Comparison of ENCODE assay signal across 9 cellular contexts in genomic region chrX:110852180-110852579, GRCh38. TPM values are rescaled to one million over a fixed set of nuclear protein-coding genes. Genes with fewer than 3 reads are reported as not detected.
DNase-seq lines count a peak whose midpoint lies in the region; ATAC-seq, FAIRE-seq and TF ChIP-seq lines count a peak whose summit lies in the region.
"Had no signal": no experiment of that assay in that cellular context is flagged by ENCODE, and none has a peak within 500 bp of the region (broad histone marks: within the 10 kb centered on the region; RNA-seq: fewer than 3 reads in every experiment).

No MANE protein-coding gene starts in this region.

- no peak for TF ChIP-seq POLR2A in HepG2 (IDR thresholded peaks at IDR 0.05; ENCODE audit: insufficient read depth in 1 of 2, low read depth in 2 of 2, low read length in 2 of 2)
- TF ChIP-seq POLR2A in vagina (IDR thresholded peaks at IDR 0.05) = no peak

- intact Hi-C loops in HepG2 (cut with micrococcal nuclease; ENCODE audit: unreplicated experiment) (no loop called here), head of caudate nucleus (cut with DNase I) (no loop called here), vagina (cut with DNase I) (no loop called here)

- no peak overlapping the region for H3K9ac ChIP-seq in HepG2 (ENCODE audit: insufficient read depth, low read depth, low read length)

- TF ChIP-seq CTCF in HepG2 (CRISPR knock-in tag; IDR thresholded peaks at IDR 0.05) (peak; percentile 42), vagina (IDR thresholded peaks at IDR 0.05) (no peak)

- no peak overlapping the region for H3K27ac ChIP-seq in HepG2 (ENCODE audit: extremely low read length, insufficient read depth, low read length)
- no peak overlapping the region for H3K27ac ChIP-seq in vagina
- H3K27ac ChIP-seq: SJSA1 had no signal

- TF ChIP-seq EP300 in HepG2 (IDR thresholded peaks at IDR 0.05; ENCODE audit: low read depth in 2 of 2, low read length in 2 of 2) (no peak), HepG2 (CRISPR knock-in tag; IDR thresholded peaks at IDR 0.05; ENCODE audit: borderline replicate concordance) (no peak)

- H3K36me3 ChIP-seq in HepG2 (replicated peaks in 1 of 2; ENCODE audit: control insufficient read depth in 1 of 2, insufficient read depth in 2 of 2, low read length in 2 of 2) (no peaks in the 10 kb centered on the region), vagina (no peaks in the 10 kb centered on the region)
- H3K36me3 ChIP-seq: SJSA1 had no signal

- H2AFZ ChIP-seq in HepG2 (ENCODE audit: low read length) = no peak overlapping the region

- H4K20me1 ChIP-seq in HepG2 (ENCODE audit: insufficient read depth, low read length) = no peaks in the 10 kb centered on the region

- CTCF ChIA-PET in HEK293T (lab: Yijun Ruan, JAX) = interaction anchor here (0.5 to 0.6 kb wide), 2 partner anchors 18 to 40 kb away, joined by 3 read pairs; no protein-coding TSS in a partner anchor
- CTCF ChIA-PET in HepG2 (lab: Yijun Ruan, JAX; ENCODE audit: low intra/inter-chr PET ratio, low total read pairs) = no interaction called here

- TF ChIP-seq RAD21 in HepG2 (CRISPR knock-in tag; IDR thresholded peaks at IDR 0.05) = no peak

- 25% methylated on average over 4 of the region's 4 CpGs for WGBS in HepG2 (ENCODE audit: low lambda C conversion rate)

- POLR2A ChIA-PET in HEK293T (lab: Yijun Ruan, JAX) (no interaction called here), HepG2 (lab: Yijun Ruan, JAX) (no interaction called here)

- H3K4me1 ChIP-seq in HepG2 (ENCODE audit: insufficient read depth, low read length) (no peaks in the 10 kb centered on the region), vagina (no peaks in the 10 kb centered on the region)
- H3K4me1 ChIP-seq: SJSA1 had no signal

- H3K4me3 ChIP-seq in HepG2 (replicated peaks in 1 of 3; ENCODE audit: insufficient read depth in 1 of 3, low read depth in 2 of 3, low read length in 3 of 3) (no peak overlapping the region), vagina (no peak overlapping the region)
- H3K4me3 ChIP-seq: SJSA1 had no signal

- BruUV-seq in HepG2 (replicated peaks; lab: Mats Ljungman, UMichigan) = no TSS peak

- no peaks in the 10 kb centered on the region for H3K79me2 ChIP-seq in HepG2 (ENCODE audit: insufficient read depth, low read length)

- H3K4me2 ChIP-seq in HepG2 (ENCODE audit: low read depth, low read length) = no peak overlapping the region

- FAIRE-seq in HepG2 (lab: Jason Lieb, UNC) = no peak

- no peaks in the 10 kb centered on the region for H3K9me3 ChIP-seq in HepG2 (ENCODE audit: low read length)
- no peaks in the 10 kb centered on the region for H3K9me3 ChIP-seq in vagina
- H3K9me3 ChIP-seq: SJSA1 had no signal

- ATAC-seq in HepG2 (peak; percentile 41; the same call in 1 of the 3 replicates), HG03571 (IDR thresholded peaks at IDR 0.05; ENCODE audit: unreplicated experiment) (no peak)

- in situ Hi-C loops in HepG2 (cut with HindIII; ENCODE audit: extremely low pct_ligation_motif_present, low pct_unique_long_range_greater_than_20kb) = loop anchor here (10.0 kb wide), 1 partner anchor 407 kb away; no protein-coding TSS in a partner anchor

- H3K27me3 ChIP-seq in HepG2 (ENCODE audit: control insufficient read depth in 1 of 2, insufficient read depth in 2 of 2, low read length in 2 of 2) = no peaks in the 10 kb centered on the region
- no peaks in the 10 kb centered on the region for H3K27me3 ChIP-seq in vagina
- H3K27me3 ChIP-seq: SJSA1 had no signal

- DNase-seq in ELR (ENCODE audit: low read depth) (peak; percentile 53), HEK293T (ENCODE audit: extremely low spot score) (peak; percentile 58), SW480 (ENCODE audit: low spot score) (peak; percentile 2), HepG2 (ENCODE audit: low spot score) (no peak), head of caudate nucleus (no peak), NCI-H226 (no peak), vagina (ENCODE audit: extremely low spot score in 2 of 2) (no peak)

TF ChIP-seq in HEK293T, 16 proteins besides CTCF, POLR2A, EP300 and RAD21:
- TF ChIP-seq NFRKB (IDR thresholded peaks at IDR 0.05) (no peak), FOXA1 (IDR thresholded peaks at IDR 0.05) (no peak), LEF1 (IDR thresholded peaks at IDR 0.05; ENCODE audit: borderline replicate concordance) (no peak), PKNOX1 (IDR thresholded peaks at IDR 0.05) (no peak), SP1 (IDR thresholded peaks at IDR 0.05) (no peak), ELF4 (IDR thresholded peaks at IDR 0.05) (no peak), BHLHE40 (IDR thresholded peaks at IDR 0.05; ENCODE audit: borderline replicate concordance) (no peak), ZNF384 (IDR thresholded peaks at IDR 0.05) (no peak), TARDBP (IDR thresholded peaks at IDR 0.05) (no peak), FOXM1 (IDR thresholded peaks at IDR 0.05; ENCODE audit: borderline replicate concordance) (no peak), CTBP1 (IDR thresholded peaks at IDR 0.05; ENCODE audit: borderline replicate concordance) (no peak), L3MBTL2 (conservative IDR thresholded peaks at IDR 0.05) (no peak), ARNT (IDR thresholded peaks at IDR 0.05) (no peak), HDGF (IDR thresholded peaks at IDR 0.05; ENCODE audit: borderline replicate concordance) (no peak), FOXK2 (IDR thresholded peaks at IDR 0.05) (no peak), SUZ12 (IDR thresholded peaks at IDR 0.05) (no peak)

TF ChIP-seq in HepG2, 621 proteins besides CTCF, POLR2A, EP300 and RAD21:
- TF ChIP-seq RFX3 (CRISPR knock-in tag; IDR thresholded peaks at IDR 0.05) (no peak), KLF12 (CRISPR knock-in tag; IDR thresholded peaks at IDR 0.05; ENCODE audit: borderline replicate concordance) (no peak), BRCA1 (CRISPR knock-in tag; IDR thresholded peaks at IDR 0.05) (no peak), NONO (IDR thresholded peaks at IDR 0.05) (no peak), NONO (CRISPR knock-in tag; conservative IDR thresholded peaks at IDR 0.05) (no peak), SUZ12 (IDR thresholded peaks at IDR 0.05; ENCODE audit: low read depth, low read length) (no peak), AGO1 (IDR thresholded peaks at IDR 0.05; ENCODE audit: low read depth, low read length, poor library complexity, severe bottlenecking) (no peak), PPARG (CRISPR knock-in tag; conservative IDR thresholded peaks at IDR 0.05) (no peak)

RNA-seq across cellular contexts. Expression of gene CHRDL1, which starts 56.6 kb away (rescaled TPM):
- total RNA-seq in HepG2 (2016; rRNA removed; fragmentation: Illumina TruSeq; extraction: Trizol) (not detected in 2 replicates), vagina (36.8 TPM)
- not detected in 2 replicates for total RNA-seq in HepG2 (2016; cell fraction: cytosol; rRNA removed; fragmentation: Illumina TruSeq; extraction: Trizol; ENCODE audit: low read depth)
- total RNA-seq in HepG2 (2016; cell fraction: insoluble cytoplasmic fraction; rRNA removed; fragmentation: Illumina TruSeq; extraction: Trizol) = not detected in 2 replicates
- not detected in 2 replicates for total RNA-seq in HepG2 (2016; cell fraction: membrane; rRNA removed; fragmentation: Illumina TruSeq; extraction: Trizol)
- not detected in 2 replicates for total RNA-seq in HepG2 (2016; cell fraction: nucleus; rRNA removed; fragmentation: Illumina TruSeq; extraction: Trizol)
- not detected in 2 replicates for polyA plus RNA-seq in HepG2 (2011; rRNA removed)
- polyA plus RNA-seq in HepG2 (2011; cell fraction: cytosol; rRNA removed) = not detected in 2 replicates
- polyA plus RNA-seq in HepG2 (2011; cell fraction: nucleus; rRNA removed) = not detected in 2 replicates
- polyA plus RNA-seq in HepG2 (2012) = not detected in 2 replicates
- polyA plus RNA-seq in HepG2 (2016; cell fraction: cytosol; fragmentation: Illumina TruSeq; extraction: Trizol; ENCODE audit: low read depth) = not detected in 2 replicates
- not detected in 2 replicates for polyA plus RNA-seq in HepG2 (2016; cell fraction: insoluble cytoplasmic fraction; fragmentation: Illumina TruSeq; extraction: Trizol; ENCODE audit: low read depth)
- polyA plus RNA-seq in HepG2 (2016; cell fraction: membrane; fragmentation: Illumina TruSeq; extraction: Trizol; ENCODE audit: low read depth) = not detected in 2 replicates
- not detected in 2 replicates for polyA plus RNA-seq in HepG2 (2016; cell fraction: nucleus; fragmentation: Illumina TruSeq; extraction: Trizol; ENCODE audit: insufficient read depth, low read depth)
- polyA minus RNA-seq in HepG2 (2011; rRNA and poly(A)+ RNA removed; ENCODE audit: low replicate concordance) = not detected in 2 replicates
- not detected in 2 replicates for polyA minus RNA-seq in HepG2 (2011; cell fraction: cytosol; rRNA and poly(A)+ RNA removed)
- not detected in 2 replicates for polyA minus RNA-seq in HepG2 (2011; cell fraction: nucleus; rRNA and poly(A)+ RNA removed)

Comparison
In these comparisons a context has a peak if more than half of its experiments do, and no peak if none do; other contexts are left out.
1. DNase-seq: peak in ELR (single experiment), HEK293T (single experiment) and SW480 (single experiment); none in HepG2 (single experiment), head of caudate nucleus (0 of 42), NCI-H226 (single experiment) and vagina (0 of 2).
2. RNA of gene CHRDL1, which starts 56.6 kb away (total RNA-seq): 36.8 TPM in vagina (single experiment); not detected in HepG2; every median in the first group is over 10 times any median in the second.